ENCODE assay signal across 8 cellular contexts in the genomic region with DNA sequence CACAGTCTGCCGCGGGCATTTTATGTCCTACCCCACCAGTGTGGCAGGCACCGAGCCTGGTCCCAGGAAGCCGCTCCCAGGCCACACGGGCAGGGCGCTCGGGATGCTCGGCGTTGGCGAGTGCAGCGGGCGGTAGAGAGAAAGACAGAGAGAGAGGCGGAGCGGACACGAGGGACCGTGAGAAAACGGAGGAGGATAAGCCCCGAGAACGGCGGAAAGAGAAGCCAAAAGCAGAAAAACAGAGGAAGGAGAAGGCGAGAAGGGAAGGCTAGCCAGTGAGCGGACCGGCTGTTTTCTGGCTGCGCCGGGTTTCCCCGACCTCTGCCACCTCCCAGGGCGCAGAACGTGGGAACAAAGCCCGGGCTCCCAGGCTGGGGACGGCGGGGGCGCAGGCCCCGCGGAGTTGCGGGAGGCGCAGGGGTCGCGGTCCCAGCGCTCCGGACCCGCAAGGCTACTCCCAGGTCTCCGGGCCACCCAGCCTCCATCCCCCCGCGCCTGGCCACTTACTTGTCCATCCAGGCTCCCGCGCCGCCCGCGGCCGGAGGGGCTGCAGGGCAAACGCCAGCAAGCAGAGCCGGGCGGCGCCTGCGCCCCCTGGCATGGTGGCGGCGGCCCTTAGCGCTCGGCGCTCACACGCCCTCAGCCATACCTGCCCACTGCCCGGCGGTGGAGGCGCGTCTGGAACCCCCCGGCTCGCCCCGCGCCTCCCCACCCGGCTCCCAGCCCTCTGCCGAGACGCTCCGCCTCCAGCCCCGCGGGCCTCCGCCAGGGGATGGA. TPM values are rescaled to one million over a fixed set of nuclear protein-coding genes. Genes with fewer than 3 reads are reported as not detected.
A peak's percentile ranks its signal among the peaks of the same experiment; 100 is the strongest.
DNase-seq lines count a peak whose midpoint lies in the region; ATAC-seq and TF ChIP-seq lines count a peak whose summit lies in the region.

A gene with protein sequence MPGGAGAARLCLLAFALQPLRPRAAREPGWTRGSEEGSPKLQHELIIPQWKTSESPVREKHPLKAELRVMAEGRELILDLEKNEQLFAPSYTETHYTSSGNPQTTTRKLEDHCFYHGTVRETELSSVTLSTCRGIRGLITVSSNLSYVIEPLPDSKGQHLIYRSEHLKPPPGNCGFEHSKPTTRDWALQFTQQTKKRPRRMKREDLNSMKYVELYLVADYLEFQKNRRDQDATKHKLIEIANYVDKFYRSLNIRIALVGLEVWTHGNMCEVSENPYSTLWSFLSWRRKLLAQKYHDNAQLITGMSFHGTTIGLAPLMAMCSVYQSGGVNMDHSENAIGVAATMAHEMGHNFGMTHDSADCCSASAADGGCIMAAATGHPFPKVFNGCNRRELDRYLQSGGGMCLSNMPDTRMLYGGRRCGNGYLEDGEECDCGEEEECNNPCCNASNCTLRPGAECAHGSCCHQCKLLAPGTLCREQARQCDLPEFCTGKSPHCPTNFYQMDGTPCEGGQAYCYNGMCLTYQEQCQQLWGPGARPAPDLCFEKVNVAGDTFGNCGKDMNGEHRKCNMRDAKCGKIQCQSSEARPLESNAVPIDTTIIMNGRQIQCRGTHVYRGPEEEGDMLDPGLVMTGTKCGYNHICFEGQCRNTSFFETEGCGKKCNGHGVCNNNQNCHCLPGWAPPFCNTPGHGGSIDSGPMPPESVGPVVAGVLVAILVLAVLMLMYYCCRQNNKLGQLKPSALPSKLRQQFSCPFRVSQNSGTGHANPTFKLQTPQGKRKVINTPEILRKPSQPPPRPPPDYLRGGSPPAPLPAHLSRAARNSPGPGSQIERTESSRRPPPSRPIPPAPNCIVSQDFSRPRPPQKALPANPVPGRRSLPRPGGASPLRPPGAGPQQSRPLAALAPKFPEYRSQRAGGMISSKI (minus strand): TSS at position 680 of the 777 bp plus-strand sequence. CDS start 79 bp downstream, at position 601.

- peaks cover 48% of the 10 kb centered on the region for H3K4me1 Mint-ChIP-seq in chondrocyte (ENCODE audit: low read depth)

- TF ChIP-seq CTCF in VCaP (conservative IDR thresholded peaks at IDR 0.05) (peak; percentile 16; the same call in 1 of the 2 replicates), chondrocyte (IDR thresholded peaks at IDR 0.05) (peak; percentile 54)

- DNase-seq in NCI-H1092 treated with DMSO at 0.1 percent for 48 hours (lab: John Stamatoyannopoulos, UW) (peak; percentile 39), NCI-H1092 (lab: John Stamatoyannopoulos, UW) (no peak), HuH-7 (ENCODE audit: low spot score) (peak; percentile 44), chondrocyte (ENCODE audit: low spot score) (peak; percentile 94), kidney tubule cell (ENCODE audit: low spot score) (peak; percentile 42)
- DNase-seq in stimulated activated CD4-positive, alpha-beta T cell treated with anti-CD3 and anti-CD28 coated beads, TNF-alpha, amount 100 ng/mL, for 1 hour (ENCODE audit: low read depth in 3 of 3, low spot score in 1 of 3) = peak in 2 of 3 donors; percentile 27 to 43

- no peaks in the 10 kb centered on the region for H3K9me3 Mint-ChIP-seq in chondrocyte (ENCODE audit: low read depth)

- peaks cover 4% of the 10 kb centered on the region for H3K36me3 Mint-ChIP-seq in chondrocyte (ENCODE audit: low read depth)

- no peak for ATAC-seq in GM18873 (IDR thresholded peaks at IDR 0.05; ENCODE audit: low FRiP score, unreplicated experiment)

- H3K27me3 Mint-ChIP-seq in chondrocyte (ENCODE audit: low read depth) = no peaks in the 10 kb centered on the region

- peak within 1 kb of the TSS; percentile 100 for H3K4me3 Mint-ChIP-seq in chondrocyte (ENCODE audit: unreplicated experiment)

- peak within 1 kb of the TSS; percentile 52; the same call in 1 of the 2 replicates for H3K27ac ChIP-seq in VCaP

- peak within 1 kb of the TSS; percentile 96 for H3K27ac Mint-ChIP-seq in chondrocyte (ENCODE audit: unreplicated experiment)

RNA-seq across cellular contexts. Expression of the gene that starts here (rescaled TPM):
- 43.5 to 125 TPM (median 125 TPM) in 3 replicates for total RNA-seq in chondrocyte
